In genomic region chr12:1207276-1207675, GRCh38 we compare ENCODE assay signal across 1 cellular context.
TF ChIP-seq lines count a peak whose summit lies in the region.

No MANE protein-coding gene starts in this region.

TF ChIP-seq in HEK293, 187 proteins besides CTCF, POLR2A, EP300 and RAD21 (continued from another document):
- TF ChIP-seq PRDM1 (tag by site-specific recombination; IDR thresholded peaks at IDR 0.05) (peak; percentile 72; the same call in 1 of the 2 replicates), ZNF629 (tag by site-specific recombination; IDR thresholded peaks at IDR 0.05) (no peak), ZNF366 (tag by site-specific recombination; conservative IDR thresholded peaks at IDR 0.05) (peak; percentile 24; the same call in 1 of the 2 replicates), BCL11B (tag by site-specific recombination; IDR thresholded peaks at IDR 0.05; ENCODE audit: low read depth) (no peak), REPIN1 (tag by site-specific recombination; IDR thresholded peaks at IDR 0.05; ENCODE audit: low read depth) (no peak), ZNF214 (tag by site-specific recombination; IDR thresholded peaks at IDR 0.05; ENCODE audit: borderline replicate concordance) (no peak), ZNF133 (tag by site-specific recombination; IDR thresholded peaks at IDR 0.05) (no peak), ZNF274 (IDR thresholded peaks at IDR 0.05; ENCODE audit: low read length) (no peak), ZNF274 (tag by site-specific recombination; IDR thresholded peaks at IDR 0.05; ENCODE audit: borderline replicate concordance) (no peak), ZNF549 (tag by site-specific recombination; IDR thresholded peaks at IDR 0.05) (no peak)
